14 cellular contexts compared by ENCODE assay signal in genomic region chr5:65969539-65970393, GRCh38. TPM values are rescaled to one million over a fixed set of nuclear protein-coding genes. Genes with fewer than 3 reads are reported as not detected.
A peak's percentile ranks its signal among the peaks of the same experiment; 100 is the strongest.
DNase-seq lines count a peak whose midpoint lies in the region; ATAC-seq and TF ChIP-seq lines count a peak whose summit lies in the region.
"Had no signal": no experiment of that assay in that cellular context is flagged by ENCODE, and none has a peak within 500 bp of the region (broad histone marks: within the 10 kb centered on the region; RNA-seq: fewer than 3 reads in every experiment).

No MANE protein-coding gene starts in this region.

- H3K36me3 Mint-ChIP-seq in natural killer cell treated with Interleukin-12 subunit alpha and Interleukin-12 subunit beta and Interleukin-15 and Interleukin-18, amount 100 ng/mL, for 72 hours = no peaks in the 10 kb centered on the region

- intact Hi-C loops in adrenal gland (cut with DNase I) = no loop called here
- intact Hi-C loops in lower lobe of right lung (cut with DNase I) = no loop called here

- H3K4me3 Mint-ChIP-seq in natural killer cell treated with Interleukin-12 subunit alpha and Interleukin-12 subunit beta and Interleukin-15 and Interleukin-18, amount 100 ng/mL, for 72 hours = peak overlapping the region; percentile 68

- H3K36me3 ChIP-seq in adrenal gland (replicated peaks in 1 of 2) (no peaks in the 10 kb centered on the region), lower lobe of right lung (no peaks in the 10 kb centered on the region), MG63 (peaks cover 32% of the 10 kb centered on the region)
- H3K36me3 ChIP-seq: pancreas had no signal

- TF ChIP-seq POLR2A in adrenal gland (IDR thresholded peaks at IDR 0.05) = no peak

- peak overlapping the region in 1 of 4 donors; percentile 42 for H3K4me3 ChIP-seq in adrenal gland
- no peak overlapping the region for H3K4me3 ChIP-seq in lower lobe of right lung
- no peak overlapping the region for H3K4me3 ChIP-seq in MG63
- H3K4me3 ChIP-seq: pancreas had no signal

- no peak for DNase-seq in activated CD4-positive, CD25-positive, alpha-beta regulatory T cell (lab: John Stamatoyannopoulos, UW)
- DNase-seq in HEK293T (ENCODE audit: extremely low spot score) = no peak
- DNase-seq in adrenal gland = no peak
- no peak for DNase-seq in natural killer cell treated with Interleukin-12 subunit alpha and Interleukin-12 subunit beta and Interleukin-15 and Interleukin-18, amount 100 ng/mL, for 72 hours (ENCODE audit: low spot score)
- no peak for DNase-seq in NCI-H2171 treated with DMSO at 0.1 percent for 48 hours (lab: John Stamatoyannopoulos, UW)
- DNase-seq in lower lobe of right lung = no peak
- DNase-seq in MG63 = no peak
- DNase-seq: ACHN, DMS53, hypothalamus, pancreas had no signal

- POLR2A ChIA-PET in HEK293T (lab: Yijun Ruan, JAX) = no interaction called here

- 21 to 33% (median 32%) methylated on average over 2 of the region's 2 CpGs for WGBS in adrenal gland, 4 donors

- H3K27me3 Mint-ChIP-seq in natural killer cell treated with Interleukin-12 subunit alpha and Interleukin-12 subunit beta and Interleukin-15 and Interleukin-18, amount 100 ng/mL, for 72 hours = no peaks in the 10 kb centered on the region

- H3K27me3 ChIP-seq in adrenal gland = no peaks in the 10 kb centered on the region
- no peaks in the 10 kb centered on the region for H3K27me3 ChIP-seq in lower lobe of right lung (ENCODE audit: low read depth)
- H3K27me3 ChIP-seq in MG63 = no peaks in the 10 kb centered on the region
- H3K27me3 ChIP-seq: pancreas had no signal

- peak overlapping the region; percentile 28 to 73 (median 33) for H3K27ac ChIP-seq in adrenal gland
- H3K27ac ChIP-seq in lower lobe of right lung = no peak overlapping the region
- H3K27ac ChIP-seq: epithelial cell of prostate, pancreas had no signal

- ATAC-seq in activated CD4-positive, CD25-positive, alpha-beta regulatory T cell treated with anti-CD3 and anti-CD28 coated beads, Interleukin-2, amount 50 U/mL, for 24 hours = peak; percentile 64 to 82
- no peak for ATAC-seq in natural killer cell treated with Interleukin-12 subunit alpha and Interleukin-12 subunit beta and Interleukin-15 and Interleukin-18, amount 100 ng/mL, for 72 hours
- no peak for ATAC-seq in lower lobe of right lung
- ATAC-seq: Panc1, pancreas had no signal

- H3K9me3 ChIP-seq in adrenal gland (replicated peaks in 1 of 3) (no peaks in the 10 kb centered on the region), lower lobe of right lung (no peaks in the 10 kb centered on the region), MG63 (no peaks in the 10 kb centered on the region)
- H3K9me3 ChIP-seq: pancreas had no signal

- peak overlapping the region; percentile 24 to 73 for H3K27ac Mint-ChIP-seq in natural killer cell treated with Interleukin-12 subunit alpha and Interleukin-12 subunit beta and Interleukin-15 and Interleukin-18, amount 100 ng/mL, for 72 hours

- H3K9me3 Mint-ChIP-seq in natural killer cell treated with Interleukin-12 subunit alpha and Interleukin-12 subunit beta and Interleukin-15 and Interleukin-18, amount 100 ng/mL, for 72 hours = no peaks in the 10 kb centered on the region

- peaks cover 58 to 63% of the 10 kb centered on the region in 2 donors for H3K4me1 Mint-ChIP-seq in natural killer cell treated with Interleukin-12 subunit alpha and Interleukin-12 subunit beta and Interleukin-15 and Interleukin-18, amount 100 ng/mL, for 72 hours (ENCODE audit: low read depth in 2 of 2)

- CTCF ChIA-PET in HEK293T (lab: Yijun Ruan, JAX) = interaction anchor here (0.6 kb wide), 1 partner anchor 254 kb away, joined by 4 read pairs; no protein-coding TSS in a partner anchor

- TF ChIP-seq CTCF in adrenal gland (IDR thresholded peaks at IDR 0.05) (no peak), lower lobe of right lung (IDR thresholded peaks at IDR 0.05) (no peak)

- peaks cover 13 to 31% of the 10 kb centered on the region in 2 donors for H3K4me1 ChIP-seq in adrenal gland (replicated peaks in 1 of 2)
- peaks cover 48% of the 10 kb centered on the region for H3K4me1 ChIP-seq in lower lobe of right lung

TF ChIP-seq in HEK293T, 16 proteins besides CTCF, POLR2A, EP300 and RAD21:
- TF ChIP-seq PKNOX1 (IDR thresholded peaks at IDR 0.05) (peak; percentile 91), CTBP1 (IDR thresholded peaks at IDR 0.05; ENCODE audit: borderline replicate concordance) (peak; percentile 85; the same call in 1 of the 2 replicates), ELF4 (IDR thresholded peaks at IDR 0.05) (no peak)
TF ChIP-seq in HEK293T: peak in this region for 2.

RNA-seq across cellular contexts. Expression of gene ERBIN, which starts 43.4 kb away (rescaled TPM):
- 10 to 100 TPM; 29.3 to 74.0 (median 47.9) TPM for total RNA-seq in adrenal gland
- polyA plus RNA-seq in adrenal gland = 10 to 100 TPM; 10.7 to 48.7 (median 15.0) TPM
- 10 to 100 TPM; 53.4 to 61.2 TPM for total RNA-seq in natural killer cell treated with Interleukin-12 subunit alpha and Interleukin-12 subunit beta and Interleukin-15 and Interleukin-18, amount 100 ng/mL, for 72 hours
- total RNA-seq in lower lobe of right lung = 68.2 TPM
- total RNA-seq in MG63 (2014; rRNA removed; shearing (Covaris generic); ENCODE audit: low replicate concordance) = 23.5 and 28.4 TPM in 2 replicates

Comparison
In these comparisons a context has a peak if more than half of its experiments do, and no peak if none do; other contexts are left out.
1. ATAC-seq: peak in activated CD4-positive, CD25-positive, alpha-beta regulatory T cell treated with anti-CD3 and anti-CD28 coated beads, Interleukin-2, amount 50 U/mL, for 24 hours (2 of 2); none in natural killer cell treated with Interleukin-12 subunit alpha and Interleukin-12 subunit beta and Interleukin-15 and Interleukin-18, amount 100 ng/mL, for 72 hours (0 of 2) and lower lobe of right lung (0 of 2).